Comparison of ENCODE assay signal across 1 cellular context in the genomic region with DNA sequence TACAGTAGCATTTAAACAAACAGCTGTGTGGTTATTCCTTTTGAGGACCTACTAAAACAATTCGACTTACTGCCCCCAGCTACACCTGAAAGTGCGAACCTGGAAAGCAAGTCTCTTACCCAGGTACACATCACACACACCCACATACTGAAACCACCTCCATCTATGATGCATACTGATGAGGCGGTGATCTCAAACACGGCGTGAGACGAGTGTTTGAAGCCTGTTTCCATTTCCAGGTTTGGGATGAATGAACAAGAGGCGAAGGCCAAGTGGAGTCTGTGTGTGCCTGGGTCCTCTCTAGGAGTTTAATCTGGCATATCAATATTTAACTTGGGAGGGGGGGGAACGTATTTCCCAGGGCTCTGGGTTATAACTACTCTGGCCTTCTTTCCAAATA.
TF ChIP-seq lines count a peak whose summit lies in the region.

No MANE protein-coding gene starts in this region.

TF ChIP-seq in IMR-90, 13 proteins besides CTCF, POLR2A, EP300 and RAD21:
- no peak for TF ChIP-seq BHLHE40 (IDR thresholded peaks at IDR 0.05; ENCODE audit: low read depth, low read length)
- no peak for TF ChIP-seq MAFK (IDR thresholded peaks at IDR 0.05; ENCODE audit: low read depth, low read length)
- TF ChIP-seq NFE2L2 (IDR thresholded peaks at IDR 0.05; ENCODE audit: low read depth, low read length), result no peak
- no peak for TF ChIP-seq SMC3 (IDR thresholded peaks at IDR 0.05; ENCODE audit: low read depth, low read length)
- TF ChIP-seq RCOR1 (IDR thresholded peaks at IDR 0.05; ENCODE audit: insufficient replicate concordance, low read length), result no peak
